Comparison of ENCODE assay signal across 28 cellular contexts in the genomic region with DNA sequence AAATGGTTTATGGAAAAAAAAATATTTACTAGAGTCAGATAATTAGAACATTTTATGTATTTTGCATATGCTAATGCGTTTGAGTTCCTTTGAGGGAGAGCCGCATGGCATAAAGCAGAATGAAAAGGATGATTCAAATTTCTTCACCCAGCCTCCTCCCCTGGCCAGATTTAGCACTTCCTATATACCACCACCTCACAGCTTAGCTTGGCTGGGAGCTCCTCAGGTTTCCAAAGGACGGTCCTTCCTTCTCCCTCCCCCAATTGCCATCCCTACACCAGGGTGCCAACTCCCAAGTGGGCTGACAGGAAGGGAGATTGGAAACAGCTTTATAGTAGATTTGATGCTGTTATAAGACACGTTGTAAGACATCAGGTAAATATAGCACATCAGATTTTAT.
"Had no signal": no experiment of that assay in that cellular context is flagged by ENCODE, and none has a peak within 500 bp of the region (broad histone marks: within the 10 kb centered on the region; RNA-seq: fewer than 3 reads in every experiment).

No MANE protein-coding gene starts in this region.

- H3K79me2 ChIP-seq: hepatocyte had no signal

- H3K9me3 Mint-ChIP-seq: endodermal cell; mesothelial cell of epicardium; naive B cell; naive thymus-derived CD8-positive, alpha-beta T cell had no signal

- H3K27ac ChIP-seq: coronary artery, dorsolateral prefrontal cortex, epithelial cell of prostate, foreskin keratinocyte, gastroesophageal sphincter, heart left ventricle, hepatocyte, left lung, lower lobe of right lung had no signal

- H3K4me2 ChIP-seq: hepatocyte had no signal

- H3K4me1 Mint-ChIP-seq: naive B cell; naive thymus-derived CD8-positive, alpha-beta T cell had no signal

- DNase-seq: dermis blood vessel endothelial cell; dorsolateral prefrontal cortex; effector CD4-positive, alpha-beta T cell; effector memory CD4-positive, alpha-beta T cell; endodermal cell; erythroblast; foreskin keratinocyte; heart left ventricle; hypothalamus; left cardiac atrium; left lung; left ventricle myocardium superior; lower lobe of right lung; mesenchymal stem cell; mucosa of descending colon; naive B cell; naive thymus-derived CD8-positive, alpha-beta T cell had no signal

- H3K9me3 ChIP-seq: gastroesophageal sphincter, heart left ventricle, left lung, lower lobe of right lung, mucosa of descending colon had no signal

- H3K4me3 ChIP-seq: coronary artery, dorsolateral prefrontal cortex, gastroesophageal sphincter, heart left ventricle, hepatocyte, left lung, lower lobe of right lung, mucosa of descending colon had no signal

- H3K4me3 Mint-ChIP-seq: endodermal cell; mesothelial cell of epicardium; naive B cell; naive thymus-derived CD8-positive, alpha-beta T cell had no signal

- H3K36me3 ChIP-seq: gastroesophageal sphincter, heart left ventricle, left lung, lower lobe of right lung had no signal

- ATAC-seq: esophagus mucosa; foreskin keratinocyte; gastroesophageal sphincter; heart left ventricle; left cardiac atrium; left lung; left ventricle myocardium superior; lower lobe of right lung; mucosa of descending colon; naive thymus-derived CD8-positive, alpha-beta T cell had no signal

- FAIRE-seq: colon, endometrium, frontal cortex, islet of Langerhans, keratinocyte had no signal

- H3K36me3 Mint-ChIP-seq: mesothelial cell of epicardium; naive B cell; naive thymus-derived CD8-positive, alpha-beta T cell had no signal

- H3K27me3 ChIP-seq: foreskin keratinocyte, gastroesophageal sphincter, heart left ventricle, left lung had no signal

- H3K4me1 ChIP-seq: foreskin keratinocyte, gastroesophageal sphincter, left lung, lower lobe of right lung had no signal

- H3K27ac Mint-ChIP-seq: endodermal cell, mesothelial cell of epicardium, naive B cell had no signal

- H2AFZ ChIP-seq: hepatocyte had no signal
